1 cellular context compared by ENCODE assay signal in the genomic region with DNA sequence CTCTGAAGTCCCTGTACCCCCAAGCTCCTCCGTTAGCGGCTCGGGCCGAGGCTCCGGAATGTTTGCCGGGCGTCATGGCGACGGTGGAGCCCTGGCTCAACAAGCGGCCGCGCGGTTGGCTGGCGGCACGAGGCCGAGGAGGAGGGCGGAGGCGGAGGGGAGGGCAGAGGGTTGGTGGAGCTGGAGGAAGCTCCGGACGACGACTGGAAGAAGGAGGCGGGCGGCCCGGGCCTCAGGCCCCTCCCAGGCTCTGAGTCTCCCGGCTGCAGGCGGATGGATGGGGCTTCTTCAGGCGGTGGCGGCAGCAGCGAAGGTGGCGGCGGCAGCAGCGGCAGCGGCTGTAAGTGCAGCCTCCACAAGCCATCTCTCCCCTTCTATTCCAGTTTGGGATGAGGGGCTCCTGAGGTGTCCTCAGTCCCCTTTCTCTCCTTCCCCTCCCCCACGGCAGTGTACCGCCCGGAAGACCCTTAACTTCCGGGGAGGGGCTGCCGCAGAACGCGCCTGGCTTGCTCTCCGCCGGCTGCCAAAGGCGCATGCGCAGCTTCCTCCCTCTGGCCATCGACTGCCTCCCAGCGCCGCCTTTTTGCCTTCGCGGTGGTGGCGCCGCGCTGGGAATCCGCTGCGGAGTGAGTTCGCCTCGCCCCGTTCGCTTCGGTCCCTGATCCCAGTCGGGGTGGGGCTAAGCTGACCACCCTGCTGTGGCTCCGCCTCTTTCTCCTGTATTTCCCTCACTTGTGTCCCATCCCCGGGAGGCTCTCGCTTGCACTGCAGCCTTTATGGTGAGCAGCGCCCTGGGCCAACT.
TF ChIP-seq lines count a peak whose summit lies in the region.

A gene with protein sequence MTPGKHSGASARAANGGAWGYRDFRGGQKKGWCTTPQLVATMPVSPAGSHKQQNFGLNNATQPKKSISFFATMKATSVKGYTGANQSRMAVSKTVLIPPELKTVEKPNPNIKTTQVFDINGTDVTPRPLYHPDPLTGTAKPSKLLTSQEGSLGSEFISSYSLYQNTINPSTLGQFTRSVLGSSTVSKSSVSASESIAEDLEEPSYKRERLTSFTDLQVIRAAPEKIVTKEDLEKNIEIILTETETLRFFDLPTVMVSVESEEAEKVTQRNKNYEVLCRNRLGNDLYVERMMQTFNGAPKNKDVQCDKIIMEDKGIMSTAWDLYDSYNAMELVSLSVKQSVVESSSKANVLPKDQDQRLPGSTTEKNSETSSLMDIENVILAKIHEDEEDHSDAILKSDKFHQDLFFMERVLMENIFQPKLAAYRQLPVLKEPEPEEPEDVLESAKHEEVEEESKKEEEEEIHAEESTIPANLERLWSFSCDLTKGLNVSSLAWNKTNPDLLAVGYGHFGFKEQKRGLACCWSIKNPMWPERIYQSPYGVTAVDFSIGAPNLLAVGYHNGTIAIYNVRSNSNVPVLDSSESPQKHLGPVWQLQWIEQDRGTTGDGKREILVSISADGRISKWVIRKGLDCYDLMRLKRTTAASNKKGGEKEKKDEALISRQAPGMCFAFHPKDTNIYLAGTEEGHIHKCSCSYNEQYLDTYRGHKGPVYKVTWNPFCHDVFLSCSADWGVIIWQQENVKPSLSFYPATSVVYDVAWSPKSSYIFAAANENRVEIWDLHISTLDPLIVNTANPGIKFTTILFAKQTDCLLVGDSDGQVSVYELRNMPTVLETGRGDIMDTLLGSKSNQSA (minus strand): TSS at position 101 of the 802 bp plus-strand sequence. CDS start 25 bp downstream, at position 76.
Gene MIER1, plus strand, starts transcription at position 235 of the 802 bp plus-strand sequence. Its CDS starts 39 bp downstream, at position 274.

TF ChIP-seq in HepG2, 621 proteins besides CTCF, POLR2A, EP300 and RAD21 (continued from another document and continues in another):
- TF ChIP-seq, protein P1, sequence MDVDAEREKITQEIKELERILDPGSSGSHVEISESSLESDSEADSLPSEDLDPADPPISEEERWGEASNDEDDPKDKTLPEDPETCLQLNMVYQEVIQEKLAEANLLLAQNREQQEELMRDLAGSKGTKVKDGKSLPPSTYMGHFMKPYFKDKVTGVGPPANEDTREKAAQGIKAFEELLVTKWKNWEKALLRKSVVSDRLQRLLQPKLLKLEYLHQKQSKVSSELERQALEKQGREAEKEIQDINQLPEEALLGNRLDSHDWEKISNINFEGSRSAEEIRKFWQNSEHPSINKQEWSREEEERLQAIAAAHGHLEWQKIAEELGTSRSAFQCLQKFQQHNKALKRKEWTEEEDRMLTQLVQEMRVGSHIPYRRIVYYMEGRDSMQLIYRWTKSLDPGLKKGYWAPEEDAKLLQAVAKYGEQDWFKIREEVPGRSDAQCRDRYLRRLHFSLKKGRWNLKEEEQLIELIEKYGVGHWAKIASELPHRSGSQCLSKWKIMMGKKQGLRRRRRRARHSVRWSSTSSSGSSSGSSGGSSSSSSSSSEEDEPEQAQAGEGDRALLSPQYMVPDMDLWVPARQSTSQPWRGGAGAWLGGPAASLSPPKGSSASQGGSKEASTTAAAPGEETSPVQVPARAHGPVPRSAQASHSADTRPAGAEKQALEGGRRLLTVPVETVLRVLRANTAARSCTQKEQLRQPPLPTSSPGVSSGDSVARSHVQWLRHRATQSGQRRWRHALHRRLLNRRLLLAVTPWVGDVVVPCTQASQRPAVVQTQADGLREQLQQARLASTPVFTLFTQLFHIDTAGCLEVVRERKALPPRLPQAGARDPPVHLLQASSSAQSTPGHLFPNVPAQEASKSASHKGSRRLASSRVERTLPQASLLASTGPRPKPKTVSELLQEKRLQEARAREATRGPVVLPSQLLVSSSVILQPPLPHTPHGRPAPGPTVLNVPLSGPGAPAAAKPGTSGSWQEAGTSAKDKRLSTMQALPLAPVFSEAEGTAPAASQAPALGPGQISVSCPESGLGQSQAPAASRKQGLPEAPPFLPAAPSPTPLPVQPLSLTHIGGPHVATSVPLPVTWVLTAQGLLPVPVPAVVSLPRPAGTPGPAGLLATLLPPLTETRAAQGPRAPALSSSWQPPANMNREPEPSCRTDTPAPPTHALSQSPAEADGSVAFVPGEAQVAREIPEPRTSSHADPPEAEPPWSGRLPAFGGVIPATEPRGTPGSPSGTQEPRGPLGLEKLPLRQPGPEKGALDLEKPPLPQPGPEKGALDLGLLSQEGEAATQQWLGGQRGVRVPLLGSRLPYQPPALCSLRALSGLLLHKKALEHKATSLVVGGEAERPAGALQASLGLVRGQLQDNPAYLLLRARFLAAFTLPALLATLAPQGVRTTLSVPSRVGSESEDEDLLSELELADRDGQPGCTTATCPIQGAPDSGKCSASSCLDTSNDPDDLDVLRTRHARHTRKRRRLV (CRISPR knock-in tag; IDR thresholded peaks at IDR 0.05): no peak
- TF ChIP-seq ZFP1 (CRISPR knock-in tag; IDR thresholded peaks at IDR 0.05) (0 out of 2 replicates have a peak, but pooled peaks have one; percentile 37), ZFP37 (CRISPR knock-in tag; IDR thresholded peaks at IDR 0.05; ENCODE audit: borderline replicate concordance) (no peak), ZNF136 (CRISPR knock-in tag; IDR thresholded peaks at IDR 0.05; ENCODE audit: low read depth) (0 out of 2 replicates have a peak, but pooled peaks have one; percentile 47), THAP11 (CRISPR knock-in tag; IDR thresholded peaks at IDR 0.05) (peak; percentile 87), NFIB (CRISPR knock-in tag; IDR thresholded peaks at IDR 0.05; ENCODE audit: borderline replicate concordance) (no peak), CCDC6 (CRISPR knock-in tag; IDR thresholded peaks at IDR 0.05) (no peak; the same call in 1 of the 2 replicates), KLF12 (CRISPR knock-in tag; IDR thresholded peaks at IDR 0.05; ENCODE audit: borderline replicate concordance) (peak; percentile 81; the same call in 1 of the 2 replicates), ISL2 (CRISPR knock-in tag; IDR thresholded peaks at IDR 0.05) (peak; percentile 21; the same call in 1 of the 2 replicates), ZBTB43 (CRISPR knock-in tag; conservative IDR thresholded peaks at IDR 0.05) (0 out of 2 replicates have a peak, but pooled peaks have one; percentile 21), ZNF512 (CRISPR knock-in tag; IDR thresholded peaks at IDR 0.05) (no peak), SNRNP70 (IDR thresholded peaks at IDR 0.05; ENCODE audit: low read depth, low read length) (no peak), IKZF1 (IDR thresholded peaks at IDR 0.05) (no peak), MED1 (CRISPR knock-in tag; IDR thresholded peaks at IDR 0.05) (peak; percentile 76), HES4 (CRISPR knock-in tag; IDR thresholded peaks at IDR 0.05; ENCODE audit: borderline replicate concordance) (peak; percentile 90; the same call in 1 of the 2 replicates), ZKSCAN1 (IDR thresholded peaks at IDR 0.05; ENCODE audit: low read length) (no peak), HDAC1 (CRISPR knock-in tag; IDR thresholded peaks at IDR 0.05) (peak; percentile 90), WIZ (CRISPR knock-in tag; IDR thresholded peaks at IDR 0.05) (0 out of 2 replicates have a peak, but pooled peaks have one; percentile 1), SAP130 (CRISPR knock-in tag; IDR thresholded peaks at IDR 0.05; ENCODE audit: low read depth) (peak; percentile 86), SRY (CRISPR knock-in tag; IDR thresholded peaks at IDR 0.05) (peak; percentile 76; the same call in 1 of the 2 replicates), YEATS2 (CRISPR knock-in tag; IDR thresholded peaks at IDR 0.05; ENCODE audit: borderline replicate concordance) (peak; percentile 89; the same call in 1 of the 2 replicates), LCORL (IDR thresholded peaks at IDR 0.05) (no peak), LCORL (CRISPR knock-in tag; IDR thresholded peaks at IDR 0.05) (peak; percentile 57; the same call in 1 of the 2 replicates), ZNF224 (CRISPR knock-in tag; IDR thresholded peaks at IDR 0.05) (0 out of 2 replicates have a peak, but pooled peaks have one; percentile 61), NFKBIZ (CRISPR knock-in tag; IDR thresholded peaks at IDR 0.05) (0 out of 2 replicates have a peak, but pooled peaks have one; percentile 33)
- TF ChIP-seq, protein P2, sequence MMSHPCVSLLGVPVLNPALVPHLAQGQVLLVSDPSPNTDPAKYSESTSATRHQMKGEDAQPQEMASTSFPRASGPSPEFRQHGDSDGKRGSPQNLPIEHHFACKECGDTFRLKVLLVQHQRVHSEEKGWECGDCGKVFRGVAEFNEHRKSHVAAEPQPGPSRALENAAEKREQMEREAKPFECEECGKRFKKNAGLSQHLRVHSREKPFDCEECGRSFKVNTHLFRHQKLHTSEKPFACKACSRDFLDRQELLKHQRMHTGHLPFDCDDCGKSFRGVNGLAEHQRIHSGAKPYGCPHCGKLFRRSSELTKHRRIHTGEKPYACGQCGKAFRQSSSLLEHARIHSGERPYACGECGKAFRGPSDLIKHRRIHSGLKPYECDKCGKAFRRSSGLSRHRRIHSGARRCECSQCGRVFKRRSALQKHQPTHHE (CRISPR knock-in tag; IDR thresholded peaks at IDR 0.05; ENCODE audit: borderline replicate concordance): peak; percentile 65; the same call in 1 of the 2 replicates
- TF ChIP-seq, protein P3, sequence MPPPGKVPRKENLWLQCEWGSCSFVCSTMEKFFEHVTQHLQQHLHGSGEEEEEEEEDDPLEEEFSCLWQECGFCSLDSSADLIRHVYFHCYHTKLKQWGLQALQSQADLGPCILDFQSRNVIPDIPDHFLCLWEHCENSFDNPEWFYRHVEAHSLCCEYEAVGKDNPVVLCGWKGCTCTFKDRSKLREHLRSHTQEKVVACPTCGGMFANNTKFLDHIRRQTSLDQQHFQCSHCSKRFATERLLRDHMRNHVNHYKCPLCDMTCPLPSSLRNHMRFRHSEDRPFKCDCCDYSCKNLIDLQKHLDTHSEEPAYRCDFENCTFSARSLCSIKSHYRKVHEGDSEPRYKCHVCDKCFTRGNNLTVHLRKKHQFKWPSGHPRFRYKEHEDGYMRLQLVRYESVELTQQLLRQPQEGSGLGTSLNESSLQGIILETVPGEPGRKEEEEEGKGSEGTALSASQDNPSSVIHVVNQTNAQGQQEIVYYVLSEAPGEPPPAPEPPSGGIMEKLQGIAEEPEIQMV (CRISPR knock-in tag; IDR thresholded peaks at IDR 0.05; ENCODE audit: low read depth): 0 out of 2 replicates have a peak, but pooled peaks have one; percentile 18
- TF ChIP-seq, protein P4, sequence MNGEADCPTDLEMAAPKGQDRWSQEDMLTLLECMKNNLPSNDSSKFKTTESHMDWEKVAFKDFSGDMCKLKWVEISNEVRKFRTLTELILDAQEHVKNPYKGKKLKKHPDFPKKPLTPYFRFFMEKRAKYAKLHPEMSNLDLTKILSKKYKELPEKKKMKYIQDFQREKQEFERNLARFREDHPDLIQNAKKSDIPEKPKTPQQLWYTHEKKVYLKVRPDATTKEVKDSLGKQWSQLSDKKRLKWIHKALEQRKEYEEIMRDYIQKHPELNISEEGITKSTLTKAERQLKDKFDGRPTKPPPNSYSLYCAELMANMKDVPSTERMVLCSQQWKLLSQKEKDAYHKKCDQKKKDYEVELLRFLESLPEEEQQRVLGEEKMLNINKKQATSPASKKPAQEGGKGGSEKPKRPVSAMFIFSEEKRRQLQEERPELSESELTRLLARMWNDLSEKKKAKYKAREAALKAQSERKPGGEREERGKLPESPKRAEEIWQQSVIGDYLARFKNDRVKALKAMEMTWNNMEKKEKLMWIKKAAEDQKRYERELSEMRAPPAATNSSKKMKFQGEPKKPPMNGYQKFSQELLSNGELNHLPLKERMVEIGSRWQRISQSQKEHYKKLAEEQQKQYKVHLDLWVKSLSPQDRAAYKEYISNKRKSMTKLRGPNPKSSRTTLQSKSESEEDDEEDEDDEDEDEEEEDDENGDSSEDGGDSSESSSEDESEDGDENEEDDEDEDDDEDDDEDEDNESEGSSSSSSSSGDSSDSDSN (CRISPR knock-in tag; IDR thresholded peaks at IDR 0.05): peak; percentile 71
- TF ChIP-seq, protein P5, sequence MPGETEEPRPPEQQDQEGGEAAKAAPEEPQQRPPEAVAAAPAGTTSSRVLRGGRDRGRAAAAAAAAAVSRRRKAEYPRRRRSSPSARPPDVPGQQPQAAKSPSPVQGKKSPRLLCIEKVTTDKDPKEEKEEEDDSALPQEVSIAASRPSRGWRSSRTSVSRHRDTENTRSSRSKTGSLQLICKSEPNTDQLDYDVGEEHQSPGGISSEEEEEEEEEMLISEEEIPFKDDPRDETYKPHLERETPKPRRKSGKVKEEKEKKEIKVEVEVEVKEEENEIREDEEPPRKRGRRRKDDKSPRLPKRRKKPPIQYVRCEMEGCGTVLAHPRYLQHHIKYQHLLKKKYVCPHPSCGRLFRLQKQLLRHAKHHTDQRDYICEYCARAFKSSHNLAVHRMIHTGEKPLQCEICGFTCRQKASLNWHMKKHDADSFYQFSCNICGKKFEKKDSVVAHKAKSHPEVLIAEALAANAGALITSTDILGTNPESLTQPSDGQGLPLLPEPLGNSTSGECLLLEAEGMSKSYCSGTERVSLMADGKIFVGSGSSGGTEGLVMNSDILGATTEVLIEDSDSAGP (CRISPR knock-in tag; IDR thresholded peaks at IDR 0.05; ENCODE audit: borderline replicate concordance): peak; percentile 87; the same call in 1 of the 2 replicates
- TF ChIP-seq, protein P6, sequence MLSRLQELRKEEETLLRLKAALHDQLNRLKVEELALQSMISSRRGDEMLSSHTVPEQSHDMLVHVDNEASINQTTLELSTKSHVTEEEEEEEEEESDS (CRISPR knock-in tag; IDR thresholded peaks at IDR 0.05; ENCODE audit: borderline replicate concordance): 0 out of 2 replicates have a peak, but pooled peaks have one; percentile 43
- TF ChIP-seq, protein P7, sequence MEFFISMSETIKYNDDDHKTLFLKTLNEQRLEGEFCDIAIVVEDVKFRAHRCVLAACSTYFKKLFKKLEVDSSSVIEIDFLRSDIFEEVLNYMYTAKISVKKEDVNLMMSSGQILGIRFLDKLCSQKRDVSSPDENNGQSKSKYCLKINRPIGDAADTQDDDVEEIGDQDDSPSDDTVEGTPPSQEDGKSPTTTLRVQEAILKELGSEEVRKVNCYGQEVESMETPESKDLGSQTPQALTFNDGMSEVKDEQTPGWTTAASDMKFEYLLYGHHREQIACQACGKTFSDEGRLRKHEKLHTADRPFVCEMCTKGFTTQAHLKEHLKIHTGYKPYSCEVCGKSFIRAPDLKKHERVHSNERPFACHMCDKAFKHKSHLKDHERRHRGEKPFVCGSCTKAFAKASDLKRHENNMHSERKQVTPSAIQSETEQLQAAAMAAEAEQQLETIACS (CRISPR knock-in tag; IDR thresholded peaks at IDR 0.05): peak; percentile 75
